In genomic region chr3:100400782-100401673, GRCh38 we compare ENCODE assay signal across 8 cellular contexts. TPM values are rescaled to one million over a fixed set of nuclear protein-coding genes. Genes with fewer than 3 reads are reported as not detected.
DNase-seq lines count a peak whose midpoint lies in the region; ATAC-seq and FAIRE-seq lines count a peak whose summit lies in the region.

Gene LNP1 (plus strand): TSS chr3:100401539. CDS start chr3:100429730, 28,191 bp downstream.
Gene TOMM70 (minus strand): TSS chr3:100401089. CDS start chr3:100400949, 140 bp downstream.

- H3K4me1 ChIP-seq in HUES48 (ENCODE audit: control insufficient read depth, insufficient read depth, low read length) (peaks cover 16% of the 10 kb centered on the region; the same call in 1 of the 2 replicates), NT2/D1 (ENCODE audit: insufficient read depth, insufficient read length) (no peaks in the 10 kb centered on the region)

- FAIRE-seq in endometrium (lab: Jason Lieb, UNC), result peak; percentile 54

- H3K9me3 ChIP-seq in HUES48 (ENCODE audit: control insufficient read depth, insufficient read depth, low read length) (no peaks in the 10 kb centered on the region), NT2/D1 (ENCODE audit: insufficient read depth, low read length) (no peaks in the 10 kb centered on the region)

- H3K36me3 ChIP-seq in HUES48 (ENCODE audit: control insufficient read depth, insufficient read depth, low read length), result peaks cover 4% of the 10 kb centered on the region; the same call in 1 of the 2 replicates
- peaks cover 14% of the 10 kb centered on the region for H3K36me3 ChIP-seq in NT2/D1 (ENCODE audit: insufficient read depth, insufficient read length, low read length)

- H3K27me3 ChIP-seq in HUES48 (ENCODE audit: control insufficient read depth, insufficient read depth, low read length) (no peaks in the 10 kb centered on the region), NT2/D1 (ENCODE audit: insufficient read depth, insufficient read length) (no peaks in the 10 kb centered on the region)

- H3K9ac ChIP-seq in HUES48 (ENCODE audit: low read depth, low read length) (peak within 1 kb of the TSS; percentile 91), NT2/D1 (ENCODE audit: insufficient read length, low read depth) (peak within 1 kb of the TSS; percentile 95)

- in situ Hi-C loops in Caki2 (cut with HindIII; ENCODE audit: low pct_unique_long_range_greater_than_20kb, low sequenced_read_pairs), result no loop called here

- H3K27ac ChIP-seq in HUES48 (ENCODE audit: low read depth, low read length), result peak within 1 kb of the TSS; percentile 96

- ATAC-seq in GM21423 (IDR thresholded peaks at IDR 0.05; ENCODE audit: unreplicated experiment), result peak; percentile 90

- H3K4me3 ChIP-seq in HUES48 (ENCODE audit: low read depth, low read length) (peak within 1 kb of the TSS; percentile 88), NT2/D1 (ENCODE audit: insufficient read length, low read depth) (peak within 1 kb of the TSS; percentile 85)

- DNase-seq in Caki2 (ENCODE audit: low read depth) (peak; percentile 96), NT2/D1 (ENCODE audit: low read depth, low spot score) (peak; percentile 95), mesenteric fat pad (ENCODE audit: low spot score) (peak; percentile 95)
- DNase-seq in activated CD8-positive, alpha-beta memory T cell treated with anti-CD3 and anti-CD28 coated beads, Interleukin-2, amount 50 U/mL, for 24 hours (ENCODE audit: extremely low read depth), result peak; percentile 88
- peak; percentile 93 for DNase-seq in stimulated activated CD8-positive, alpha-beta memory T cell treated with anti-CD3 and anti-CD28 coated beads, Interleukin-15, amount 100 ng/mL, for 1 hour (ENCODE audit: low read depth)

RNA-seq across cellular contexts. Expression of gene LNP1, which starts in this region (rescaled TPM):
- 10.8 TPM in 2 replicates for total RNA-seq in Caki2 (2014; rRNA removed; shearing (Covaris generic); ENCODE audit: low replicate concordance)
- 1.3 TPM for total RNA-seq in mesenteric fat pad

RNA-seq across cellular contexts. Expression of gene TOMM70, which starts in this region (rescaled TPM):
- 28.0 and 42.6 TPM in 2 replicates for total RNA-seq in Caki2 (2014; rRNA removed; shearing (Covaris generic); ENCODE audit: low replicate concordance)
- 47.8 TPM for total RNA-seq in mesenteric fat pad

Comparison
In these comparisons a context has a peak if more than half of its experiments do, and no peak if none do; other contexts are left out.
1. Peak in every context shown above with its lines: DNase-seq, ATAC-seq, H3K4me3 ChIP-seq and H3K27ac ChIP-seq.